In genomic region chr6:136288566-136289326, GRCh38 we compare ENCODE assay signal across 1 cellular context.
TF ChIP-seq lines count a peak whose summit lies in the region.

No MANE protein-coding gene starts in this region.

TF ChIP-seq in GM23338, 12 proteins besides CTCF, POLR2A, EP300 and RAD21 (continued from another document):
- TF ChIP-seq REST (IDR thresholded peaks at IDR 0.05; ENCODE audit: unreplicated experiment) (no peak), CREB1 (CRISPR knock-in tag; IDR thresholded peaks at IDR 0.05; ENCODE audit: low read depth) (no peak)
